ENCODE assay signal across 8 cellular contexts in the genomic region with DNA sequence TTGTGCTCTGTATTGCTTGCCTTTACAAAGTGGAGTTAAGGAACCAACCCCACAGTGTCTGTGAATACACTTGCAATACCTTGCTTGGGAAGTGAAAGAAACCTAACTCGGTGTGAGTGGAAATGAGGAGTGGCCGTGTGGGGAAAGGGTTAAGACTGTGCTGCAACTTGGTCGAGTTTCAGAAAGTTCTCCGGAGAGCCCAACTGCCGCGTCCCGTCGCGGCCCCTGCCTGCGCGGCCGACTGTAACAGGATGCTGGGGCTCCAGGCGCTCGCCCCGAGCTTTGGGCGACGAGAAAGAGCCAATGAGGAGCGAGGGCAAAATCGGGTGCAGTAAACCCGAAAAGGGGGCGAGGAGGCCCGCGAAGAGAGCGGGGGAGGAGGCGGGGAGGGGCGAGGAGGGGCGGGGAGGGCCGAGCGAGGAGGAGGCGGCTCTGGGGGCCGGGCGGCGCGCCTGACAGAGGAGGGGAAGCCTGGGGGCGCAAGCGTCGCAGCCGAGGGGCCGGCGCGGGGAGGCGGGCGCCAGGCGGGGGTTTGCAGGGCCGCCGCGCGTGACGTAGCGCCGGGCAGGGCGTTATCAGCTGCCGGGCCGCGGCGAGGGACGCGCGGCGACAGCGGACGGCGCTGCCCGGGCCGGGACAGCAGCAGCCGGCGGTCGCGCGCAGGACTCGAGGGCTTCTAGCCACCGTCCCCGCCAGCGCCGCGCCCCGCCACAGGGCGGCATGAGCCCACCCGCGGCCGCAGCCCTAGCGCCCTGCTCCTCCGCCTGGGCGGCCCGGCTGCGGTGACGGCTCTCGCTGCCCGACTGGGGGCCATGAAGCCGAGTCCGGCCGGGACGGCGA. TPM values are rescaled to one million over a fixed set of nuclear protein-coding genes. Genes with fewer than 3 reads are reported as not detected.
A peak's percentile ranks its signal among the peaks of the same experiment; 100 is the strongest.
DNase-seq lines count a peak whose midpoint lies in the region; ATAC-seq, FAIRE-seq and TF ChIP-seq lines count a peak whose summit lies in the region.

A gene with protein sequence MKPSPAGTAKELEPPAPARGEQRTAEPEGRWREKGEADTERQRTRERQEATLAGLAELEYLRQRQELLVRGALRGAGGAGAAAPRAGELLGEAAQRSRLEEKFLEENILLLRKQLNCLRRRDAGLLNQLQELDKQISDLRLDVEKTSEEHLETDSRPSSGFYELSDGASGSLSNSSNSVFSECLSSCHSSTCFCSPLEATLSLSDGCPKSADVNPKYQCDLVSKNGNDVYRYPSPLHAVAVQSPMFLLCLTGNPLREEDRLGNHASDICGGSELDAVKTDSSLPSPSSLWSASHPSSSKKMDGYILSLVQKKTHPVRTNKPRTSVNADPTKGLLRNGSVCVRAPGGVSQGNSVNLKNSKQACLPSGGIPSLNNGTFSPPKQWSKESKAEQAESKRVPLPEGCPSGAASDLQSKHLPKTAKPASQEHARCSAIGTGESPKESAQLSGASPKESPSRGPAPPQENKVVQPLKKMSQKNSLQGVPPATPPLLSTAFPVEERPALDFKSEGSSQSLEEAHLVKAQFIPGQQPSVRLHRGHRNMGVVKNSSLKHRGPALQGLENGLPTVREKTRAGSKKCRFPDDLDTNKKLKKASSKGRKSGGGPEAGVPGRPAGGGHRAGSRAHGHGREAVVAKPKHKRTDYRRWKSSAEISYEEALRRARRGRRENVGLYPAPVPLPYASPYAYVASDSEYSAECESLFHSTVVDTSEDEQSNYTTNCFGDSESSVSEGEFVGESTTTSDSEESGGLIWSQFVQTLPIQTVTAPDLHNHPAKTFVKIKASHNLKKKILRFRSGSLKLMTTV (plus strand): TSS at position 572 of the 840 bp plus-strand sequence. CDS start 241 bp downstream, at position 813.

- H3K27ac ChIP-seq in VCaP, result peak within 1 kb of the TSS; percentile 38
- peak within 1 kb of the TSS; percentile 49 to 79 for H3K27ac ChIP-seq in kidney (ENCODE audit: low read depth in 2 of 2, low read length in 2 of 2)

- DNase-seq in Caki2 (ENCODE audit: low read depth) (peak; percentile 22), chondrocyte (ENCODE audit: low spot score) (peak; percentile 93), kidney (peak; percentile 95), HuH-7.5 (ENCODE audit: low spot score) (no peak)
- DNase-seq in stimulated activated CD4-positive, alpha-beta T cell treated with anti-CD3 and anti-CD28 coated beads, Interleukin-12 subunit alpha, Interleukin-12 subunit beta, amount 100 ng/mL, for 48 hours (ENCODE audit: low read depth in 2 of 3, low spot score in 1 of 3), result peak; percentile 28 to 54 (median 30)

- in situ Hi-C loops in Caki2 (cut with HindIII; ENCODE audit: low pct_unique_long_range_greater_than_20kb, low sequenced_read_pairs), result no loop called here

- no peaks in the 10 kb centered on the region for H3K27me3 Mint-ChIP-seq in chondrocyte (ENCODE audit: low read depth)

- intact Hi-C loops in kidney (cut with DNase I), result no loop called here

- H3K4me3 ChIP-seq in kidney (ENCODE audit: low read length in 2 of 2), result peak within 1 kb of the TSS; percentile 69

- peak within 1 kb of the TSS; percentile 100 for H3K27ac Mint-ChIP-seq in chondrocyte (ENCODE audit: unreplicated experiment)

- ATAC-seq in GM19452 (IDR thresholded peaks at IDR 0.05; ENCODE audit: unreplicated experiment) (peak; percentile 43), HG03520 (IDR thresholded peaks at IDR 0.05; ENCODE audit: unreplicated experiment) (peak; percentile 35)

- peak within 1 kb of the TSS; percentile 95 for H3K4me3 Mint-ChIP-seq in chondrocyte (ENCODE audit: unreplicated experiment)

- no peaks in the 10 kb centered on the region for H3K9me3 Mint-ChIP-seq in chondrocyte (ENCODE audit: low read depth)

- TF ChIP-seq CTCF in VCaP (conservative IDR thresholded peaks at IDR 0.05) (no peak; the same call in 1 of the 2 replicates), chondrocyte (IDR thresholded peaks at IDR 0.05) (no peak), kidney (IDR thresholded peaks at IDR 0.05; ENCODE audit: borderline replicate concordance, extremely low read depth, insufficient read depth) (no peak)

- peaks cover 10% of the 10 kb centered on the region in 2 donors for H3K4me1 ChIP-seq in kidney (ENCODE audit: control insufficient read depth in 1 of 2, insufficient read depth in 1 of 2, low read depth in 1 of 2, low read length in 2 of 2)

- no peaks in the 10 kb centered on the region for H3K36me3 ChIP-seq in kidney (ENCODE audit: control insufficient read depth in 1 of 2, insufficient read depth in 2 of 2, low read length in 2 of 2)

- H3K9me3 ChIP-seq in kidney (ENCODE audit: control insufficient read depth in 1 of 2, low read length in 2 of 2), result no peaks in the 10 kb centered on the region

- peaks cover 26% of the 10 kb centered on the region for H3K36me3 Mint-ChIP-seq in chondrocyte (ENCODE audit: low read depth)

- H3K4me1 Mint-ChIP-seq in chondrocyte (ENCODE audit: low read depth), result peaks cover 65% of the 10 kb centered on the region

- no peak for FAIRE-seq in kidney (lab: Jason Lieb, UNC)

- H3K9ac ChIP-seq in kidney (ENCODE audit: low read length in 2 of 2), result peak within 1 kb of the TSS; percentile 55 to 65

RNA-seq across cellular contexts. Expression of the gene that starts here (rescaled TPM):
- total RNA-seq in Caki2 (2014; rRNA removed; shearing (Covaris generic); ENCODE audit: low replicate concordance), result 0.20 TPM in 1 of 2 replicates, not detected in the other
- 120 to 326 TPM (median 318 TPM) in 3 replicates for total RNA-seq in chondrocyte
- 18.6 TPM for total RNA-seq in kidney
- 2.1 TPM for polyA plus RNA-seq in kidney (ENCODE audit: insufficient read depth, low read depth, low replicate concordance)

Comparison
In these comparisons a context has a peak if more than half of its experiments do, and no peak if none do; other contexts are left out.
1. RNA of the gene that starts here (total RNA-seq): 120 to 326 TPM in chondrocyte and 18.6 TPM in kidney (single experiment); 0.20 TPM in Caki2; every median in the first group is over 10 times any median in the second.
2. Peak in DNase-seq in Caki2; RNA of the gene not detected or under 1 TPM.